In the genomic region with DNA sequence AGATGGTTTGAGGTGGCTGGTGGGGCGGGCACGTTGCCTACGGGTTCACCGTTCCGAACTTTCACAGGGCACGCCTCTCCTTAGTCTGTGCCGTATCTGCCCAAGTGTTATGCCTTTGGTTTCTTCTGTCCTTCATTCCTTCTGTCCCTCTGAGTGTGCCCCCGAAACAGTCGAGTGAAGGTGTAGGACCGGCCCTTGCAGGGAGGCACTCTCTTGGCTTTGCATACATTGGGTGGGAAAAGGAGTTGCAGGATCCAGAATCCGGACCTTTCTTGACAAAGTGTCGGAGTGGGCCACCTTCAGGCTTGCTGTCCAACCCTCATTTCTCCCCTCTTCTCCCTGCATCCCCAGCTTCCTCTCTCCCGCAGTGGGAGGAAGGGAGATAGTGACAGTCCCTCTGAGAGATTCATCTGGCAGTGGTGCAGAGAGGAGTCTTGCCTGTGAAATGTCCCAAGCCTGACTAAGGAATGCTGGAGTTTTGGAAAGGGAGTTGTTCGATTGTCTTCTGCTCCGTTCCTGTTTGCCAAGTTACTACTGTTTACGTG, we compare ENCODE assay signal across 8 cellular contexts. TPM values are rescaled to one million over a fixed set of nuclear protein-coding genes. Genes with fewer than 3 reads are reported as not detected.
DNase-seq lines count a peak whose midpoint lies in the region; ATAC-seq and TF ChIP-seq lines count a peak whose summit lies in the region.

No MANE protein-coding gene starts in this region.

- DNase-seq in A172 (ENCODE audit: low spot score) (peak; percentile 30), MM.1S (no peak), caudate nucleus (lab: John Stamatoyannopoulos, UW) (peak in 10 of 61 donors; percentile 7 to 64 (median 44)), right lobe of liver (no peak), testis (peak; percentile 41)
- DNase-seq in activated CD4-positive, CD25-positive, alpha-beta regulatory T cell (lab: John Stamatoyannopoulos, UW) = no peak

- H3K4me2 ChIP-seq in MM.1S (ENCODE audit: low read depth, low read length) = peak overlapping the region; percentile 70

- H4K20me1 ChIP-seq in MM.1S (ENCODE audit: insufficient read depth, low read length) = no peaks in the 10 kb centered on the region

- H3K9me2 ChIP-seq in MM.1S (replicated peaks; ENCODE audit: insufficient read depth, low read length) = no peaks in the 10 kb centered on the region

- H3K36me3 ChIP-seq in MM.1S (replicated peaks; ENCODE audit: insufficient read depth, low read length) (no peaks in the 10 kb centered on the region), right lobe of liver (no peaks in the 10 kb centered on the region), testis (ENCODE audit: low read depth, missing control alignments) (no peaks in the 10 kb centered on the region)

- ATAC-seq in GM19035 (IDR thresholded peaks at IDR 0.05; ENCODE audit: unreplicated experiment) = peak; percentile 31
- ATAC-seq in right lobe of liver = peak in 3 of 4 donors; percentile 1 to 8 (median 5)
- ATAC-seq in GM19467 (IDR thresholded peaks at IDR 0.05; ENCODE audit: unreplicated experiment) = no peak

- H3K27ac ChIP-seq in MM.1S (ENCODE audit: low read length) (peak overlapping the region; percentile 77), caudate nucleus (ENCODE audit: low read depth, low read length) (peak overlapping the region; percentile 93), right lobe of liver (peak overlapping the region; percentile 60 to 80 (median 80)), testis (peak overlapping the region; percentile 86 to 93)

- WGBS in right lobe of liver (ENCODE audit: insufficient coverage, low coverage, low lambda C conversion rate, missing lambda C conversion rate) = 5% methylated on average over 9 of the region's 16 CpGs
- 1% methylated on average over 16 of the region's 16 CpGs for WGBS in testis, 2 donors

- H3K4me3 ChIP-seq in MM.1S (ENCODE audit: low read length) (peak overlapping the region; percentile 76), right lobe of liver (peak overlapping the region; percentile 60 to 83 (median 81)), testis (peak overlapping the region; percentile 87 to 95)

- H2AFZ ChIP-seq in MM.1S (ENCODE audit: low read length) = peak overlapping the region; percentile 77

- TF ChIP-seq CTCF in MM.1S (IDR thresholded peaks at IDR 0.05; ENCODE audit: low read length) = no peak
- no peak for TF ChIP-seq CTCF in right lobe of liver (IDR thresholded peaks at IDR 0.05)
- TF ChIP-seq CTCF in testis (IDR thresholded peaks at IDR 0.05) = no peak

- intact Hi-C loops in right lobe of liver (cut with DNase I) = no loop called here
- intact Hi-C loops in testis (cut with DNase I; ENCODE audit: low total_unique reads) = no loop called here

- peaks cover 6% of the 10 kb centered on the region; the same call in 1 of the 2 replicates for H3F3A ChIP-seq in MM.1S (ENCODE audit: insufficient read depth, low read length)

- H3K27me3 ChIP-seq in MM.1S (replicated peaks; ENCODE audit: insufficient read depth, low read length) (no peaks in the 10 kb centered on the region), right lobe of liver (no peaks in the 10 kb centered on the region), testis (no peaks in the 10 kb centered on the region)

- H3K9ac ChIP-seq in MM.1S (ENCODE audit: low read length) = peak overlapping the region; percentile 75

- no peak for TF ChIP-seq POLR2A in right lobe of liver (IDR thresholded peaks at IDR 0.05)
- TF ChIP-seq POLR2A in testis (IDR thresholded peaks at IDR 0.05) = no peak

- H3K9me3 ChIP-seq in MM.1S (replicated peaks; ENCODE audit: insufficient read depth, low read length) (no peaks in the 10 kb centered on the region), right lobe of liver (no peaks in the 10 kb centered on the region), testis (no peaks in the 10 kb centered on the region)

- peaks cover 55% of the 10 kb centered on the region for H3K79me2 ChIP-seq in MM.1S (ENCODE audit: low read length)

- H3K4me1 ChIP-seq in MM.1S (ENCODE audit: low read length) (peaks cover 34% of the 10 kb centered on the region), right lobe of liver (peaks cover 0 to 13% (median 2%) of the 10 kb centered on the region in 4 donors), testis (peaks cover 4% of the 10 kb centered on the region)

RNA-seq across cellular contexts. Expression of a gene that starts 0.6 kb away (rescaled TPM):
- 42.9 and 52.6 TPM in 2 replicates for total RNA-seq in A172 (2014; rRNA removed; shearing (Covaris generic))
- total RNA-seq in right lobe of liver = 10 to 100 TPM in 5 of 6 experiments, 1 to 10 TPM in 1; 9.1 to 19.9 (median 14.1) TPM
- 10 to 100 TPM; 31.7 to 37.0 TPM for total RNA-seq in testis
- polyA plus RNA-seq in testis (ENCODE audit: insufficient read depth, low read depth, low replicate concordance) = 22.3 TPM

RNA-seq across cellular contexts. Expression of a gene that starts 0.8 kb away (rescaled TPM):
- 0.62 and 1.5 TPM in 2 replicates for total RNA-seq in A172 (2014; rRNA removed; shearing (Covaris generic))
- total RNA-seq in right lobe of liver (under 1 TPM in 4 of 6 experiments, not detected in 2; 0.11 to 0.37 (median 0.18) TPM), testis (1 to 10 TPM; 2.2 to 3.2 TPM)
- 6.7 TPM for polyA plus RNA-seq in testis (ENCODE audit: insufficient read depth, low read depth, low replicate concordance)

Comparison
In these comparisons a context has a peak if more than half of its experiments do, and no peak if none do; other contexts are left out.
1. DNase-seq: peak in A172 (single experiment) and testis (single experiment); none in MM.1S (single experiment), right lobe of liver (0 of 3) and activated CD4-positive, CD25-positive, alpha-beta regulatory T cell (0 of 4).
2. Peak in every context shown above with its lines, with median percentiles within 50 percentile points of each other: H3K27ac ChIP-seq and H3K4me3 ChIP-seq.